In the genomic region with DNA sequence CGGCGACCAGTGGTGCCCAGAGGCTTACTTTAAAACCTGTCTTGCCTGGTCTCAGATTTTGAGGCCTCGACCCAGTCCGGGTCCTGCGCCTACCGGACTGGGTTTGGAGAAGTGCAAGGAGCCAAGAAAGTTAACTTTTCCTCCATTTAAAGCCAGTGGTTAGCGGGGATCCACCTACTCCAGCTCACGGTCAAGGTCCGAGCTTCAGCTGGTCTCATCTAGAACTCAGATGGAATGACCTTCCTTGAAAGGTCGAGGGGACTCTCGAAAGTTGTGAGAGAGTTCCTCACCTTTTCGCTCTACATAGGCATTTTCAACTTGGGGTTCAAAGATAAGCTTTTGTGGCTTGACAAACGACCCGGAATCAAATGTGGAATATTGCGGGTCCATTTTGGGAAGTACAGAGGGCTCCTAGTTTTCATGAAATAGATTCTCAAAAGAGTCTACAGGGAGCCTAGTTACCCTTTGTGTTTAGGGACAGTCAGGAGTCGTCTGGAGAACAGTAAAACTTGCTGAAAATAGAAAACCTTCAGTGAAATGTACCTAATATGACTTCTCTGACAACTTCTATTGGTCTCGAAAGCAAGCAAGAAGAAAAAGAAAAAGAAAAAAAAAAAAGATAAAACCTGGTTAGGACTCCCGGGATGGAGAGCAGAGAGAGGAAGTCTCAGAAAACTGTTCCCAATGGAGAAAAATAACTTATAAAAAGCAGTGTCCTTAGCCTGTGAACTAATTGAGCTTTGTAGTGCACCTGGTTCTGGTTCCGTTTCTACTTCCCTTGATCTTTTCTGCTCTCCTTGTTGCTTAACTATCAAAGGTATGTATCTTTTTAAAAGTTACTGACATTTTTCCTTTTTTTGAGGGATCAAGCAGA, we compare ENCODE assay signal across 8 cellular contexts. TPM values are rescaled to one million over a fixed set of nuclear protein-coding genes. Genes with fewer than 3 reads are reported as not detected.
A peak's percentile ranks its signal among the peaks of the same experiment; 100 is the strongest.
DNase-seq lines count a peak whose midpoint lies in the region; ATAC-seq and TF ChIP-seq lines count a peak whose summit lies in the region.

No MANE protein-coding gene starts in this region.

- DNase-seq in NCI-H345 treated with DMSO at 0.1 percent for 48 hours (lab: John Stamatoyannopoulos, UW; ENCODE audit: unreplicated experiment) (peak; percentile 37), NCI-H345 (lab: John Stamatoyannopoulos, UW) (no peak), left ventricle myocardium superior (no peak), NCI-H1436 (lab: John Stamatoyannopoulos, UW) (no peak), MV-4-11 (lab: John Stamatoyannopoulos, UW) (no peak), NCI-H774 (lab: John Stamatoyannopoulos, UW) (no peak)

- no peak for TF ChIP-seq CTCF in WI38 (IDR thresholded peaks at IDR 0.05; ENCODE audit: low read depth, low read length)

- H3K4me3 ChIP-seq in WI38 (ENCODE audit: low read depth, low read length) (peak overlapping the region; percentile 54), rectal smooth muscle tissue (ENCODE audit: low read length) (peak overlapping the region; percentile 82)

- H3K36me3 ChIP-seq in rectal smooth muscle tissue (ENCODE audit: control insufficient read depth, insufficient read depth, low read length) = no peaks in the 10 kb centered on the region

- H3K4me1 ChIP-seq in rectal smooth muscle tissue (ENCODE audit: control insufficient read depth, insufficient read depth, low read length) = no peaks in the 10 kb centered on the region

- ATAC-seq in left ventricle myocardium superior = peak; percentile 22

- H3K27ac ChIP-seq in rectal smooth muscle tissue (ENCODE audit: low read depth, low read length) = peak overlapping the region; percentile 22

- intact Hi-C loops in left ventricle myocardium superior (cut with micrococcal nuclease) = no loop called here

- no peak overlapping the region for H3K9ac ChIP-seq in rectal smooth muscle tissue (ENCODE audit: low read length)

- peaks cover 12% of the 10 kb centered on the region for H3K27me3 ChIP-seq in rectal smooth muscle tissue (ENCODE audit: control insufficient read depth, insufficient read depth, low read length)

RNA-seq across cellular contexts. Expression of a gene that starts 1.4 kb away (rescaled TPM):
- total RNA-seq in left ventricle myocardium superior = 1.9 TPM
